ENCODE assay signal across 32 cellular contexts in genomic region chr4:156217236-156217635, GRCh38.
"Had no signal": no experiment of that assay in that cellular context is flagged by ENCODE, and none has a peak within 500 bp of the region (broad histone marks: within the 10 kb centered on the region; RNA-seq: fewer than 3 reads in every experiment).

No MANE protein-coding gene starts in this region.

- ATAC-seq: activated CD8-positive, alpha-beta T cell treated with anti-CD3 and anti-CD28 coated beads for 36 hours; activated naive CD4-positive, alpha-beta T cell treated with anti-CD3 and anti-CD28 coated beads, Interleukin-2, amount 50 U/mL, for 72 hours; activated T-cell treated with anti-CD3 and anti-CD28 coated beads, Interleukin-2, amount 50 U/mL, for 4 hours; activated T-cell treated with anti-CD3 and anti-CD28 coated beads, Interleukin-2, amount 50 U/mL, for 72 hours; activated T-helper 17 cell treated with anti-CD3 and anti-CD28 coated beads, Interleukin-2, amount 50 U/mL, for 72 hours; body of pancreas had no signal

- H3K4me3 ChIP-seq: adrenal gland, body of pancreas, breast epithelium had no signal

- H3K9me3 ChIP-seq: adrenal gland had no signal

- H3K4me1 ChIP-seq: adrenal gland, body of pancreas, breast epithelium had no signal

- H3K36me3 ChIP-seq: adrenal gland, brain microvascular endothelial cell, breast epithelium had no signal

- H3K27ac ChIP-seq: adrenal gland, body of pancreas, brain microvascular endothelial cell, breast epithelium, VCaP had no signal

- DNase-seq: activated B cell treated with CpG ODN at 0.5 μM for 24 hours; activated CD4-positive, alpha-beta memory T cell treated with anti-CD3 and anti-CD28 coated beads for 36 hours; activated CD4-positive, alpha-beta T cell treated with anti-CD3 and anti-CD28 coated beads for 4 hours; activated CD4-positive, alpha-beta T cell treated with anti-CD3 and anti-CD28 coated beads, Interleukin-2, amount 10 ng/mL, durations not matched to agents 24 days and 14 days; activated CD4-positive, alpha-beta T cell treated with anti-CD3 and anti-CD28 coated beads, Interleukin-2, amount 50 U/mL, for 1 hour; activated CD4-positive, alpha-beta T cell treated with anti-CD3 and anti-CD28 coated beads, Interleukin-2, amount 50 U/mL, for 4 hours; activated CD4-positive, CD25-positive, alpha-beta regulatory T cell treated with anti-CD3 and anti-CD28 coated beads, Interleukin-2, amount 50 U/mL, for 72 hours; activated CD8-positive, alpha-beta memory T cell treated with anti-CD3 and anti-CD28 coated beads, Interleukin-2, amount 50 U/mL, for 4 hours; activated CD8-positive, alpha-beta T cell treated with anti-CD3 and anti-CD28 coated beads for 36 hours; activated effector memory CD4-positive, alpha-beta T cell treated with anti-CD3 and anti-CD28 coated beads, Interleukin-2, amount 50 U/mL, for 16 hours; activated gamma-delta T cell treated with Interleukin-2 at 50 U/mL for 16 hours; activated naive CD4-positive, alpha-beta T cell; activated naive CD4-positive, alpha-beta T cell treated with anti-CD3 and anti-CD28 coated beads for 36 hours; activated naive CD4-positive, alpha-beta T cell treated with anti-CD3 and anti-CD28 coated beads, Interleukin-2, amount 50 U/mL, for 16 hours; activated naive CD8-positive, alpha-beta T cell treated with anti-CD3 and anti-CD28 coated beads for 36 hours; activated T-cell treated with anti-CD3 and anti-CD28 coated beads for 4 hours; activated T-cell treated with anti-CD3 and anti-CD28 coated beads, Interleukin-2, amount 50 U/mL, for 1 hour; activated T-cell treated with anti-CD3 and anti-CD28 coated beads, Interleukin-2, amount 50 U/mL, for 4 hours; activated T-cell treated with anti-CD3 and anti-CD28 coated beads, Interleukin-2, amount 50 U/mL, for 72 hours; adrenal gland; amniotic stem cell; aorta; body of pancreas; brain microvascular endothelial cell; central memory CD4-positive, alpha-beta T cell; T-helper 1 cell; T-helper 2 cell; T-helper 9 cell had no signal

- H3K27me3 ChIP-seq: adrenal gland, body of pancreas, brain microvascular endothelial cell, breast epithelium had no signal
